ENCODE assay signal across 8 cellular contexts in the genomic region with DNA sequence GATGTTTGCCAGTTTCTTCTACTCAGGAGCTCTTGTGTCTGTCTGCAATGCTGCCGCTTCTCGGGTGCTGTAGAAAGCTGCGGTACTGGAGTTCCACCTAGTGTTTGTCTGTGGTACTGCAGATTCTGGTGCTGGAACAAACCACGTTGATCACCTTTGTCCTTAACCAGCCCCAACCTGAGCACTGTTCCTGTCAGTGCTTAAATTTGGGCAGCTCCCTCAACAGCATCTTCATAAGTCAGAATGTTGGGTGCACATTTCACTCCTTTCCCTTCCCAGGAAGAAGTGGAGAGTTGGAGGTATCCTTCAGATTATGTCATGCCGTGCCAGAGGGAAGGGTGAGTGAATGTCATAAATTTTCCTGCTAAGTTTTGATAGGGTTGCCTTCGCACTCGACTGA. TPM values are rescaled to one million over a fixed set of nuclear protein-coding genes. Genes with fewer than 3 reads are reported as not detected.
DNase-seq lines count a peak whose midpoint lies in the region; ATAC-seq and TF ChIP-seq lines count a peak whose summit lies in the region.

No MANE protein-coding gene starts in this region.

- H3K36me3 ChIP-seq in BE2C (no peaks in the 10 kb centered on the region), upper lobe of right lung (no peaks in the 10 kb centered on the region)

- intact Hi-C loops in upper lobe of right lung (cut with DNase I) = no loop called here

- H3K4me3 ChIP-seq in BE2C (ENCODE audit: low read depth, low read length) (no peak overlapping the region), upper lobe of right lung (no peak overlapping the region)

- H3K27me3 ChIP-seq in BE2C (no peaks in the 10 kb centered on the region; the same call in 1 of the 2 replicates), upper lobe of right lung (peaks cover 6% of the 10 kb centered on the region)

- no peaks in the 10 kb centered on the region for H3K4me1 ChIP-seq in BE2C
- H3K4me1 ChIP-seq in upper lobe of right lung = no peaks in the 10 kb centered on the region

- DNase-seq in BE2C (peak; percentile 71), NAMALWA (ENCODE audit: low spot score) (peak; percentile 88), SK-N-DZ (ENCODE audit: low spot score) (peak; percentile 78), glomerular visceral epithelial cell (ENCODE audit: extremely low spot score) (peak; percentile 68), pons (ENCODE audit: low spot score) (peak; percentile 73), upper lobe of right lung (no peak)
- peak; percentile 71 for DNase-seq in activated naive CD4-positive, alpha-beta T cell treated with Interleukin-2 at 50 U/mL for 16 hours

- no peak overlapping the region for H3K27ac ChIP-seq in upper lobe of right lung

- ATAC-seq in GM19455 (IDR thresholded peaks at IDR 0.05; ENCODE audit: unreplicated experiment) = peak; percentile 55
- peak; percentile 98 for ATAC-seq in upper lobe of right lung

- H3K9me3 ChIP-seq in BE2C (peaks cover 6% of the 10 kb centered on the region), upper lobe of right lung (no peaks in the 10 kb centered on the region)

- TF ChIP-seq CTCF in BE2C (IDR thresholded peaks at IDR 0.05; ENCODE audit: low read depth, low read length) = peak; percentile 100
- peak; percentile 95 for TF ChIP-seq CTCF in upper lobe of right lung (IDR thresholded peaks at IDR 0.05)

RNA-seq across cellular contexts. Expression of gene LALBA, which starts 48.7 kb away (rescaled TPM):
- not detected for polyA plus RNA-seq in BE2C (2012; ENCODE audit: insufficient read depth, insufficient read length, low read depth)
- polyA plus RNA-seq in SK-N-DZ (2014; cell fraction: cytosol; rRNA removed) = not detected in 2 replicates
- not detected in 2 replicates for polyA plus RNA-seq in SK-N-DZ (2014; cell fraction: nucleus; rRNA removed)
- total RNA-seq in upper lobe of right lung = not detected
